In the genomic region with DNA sequence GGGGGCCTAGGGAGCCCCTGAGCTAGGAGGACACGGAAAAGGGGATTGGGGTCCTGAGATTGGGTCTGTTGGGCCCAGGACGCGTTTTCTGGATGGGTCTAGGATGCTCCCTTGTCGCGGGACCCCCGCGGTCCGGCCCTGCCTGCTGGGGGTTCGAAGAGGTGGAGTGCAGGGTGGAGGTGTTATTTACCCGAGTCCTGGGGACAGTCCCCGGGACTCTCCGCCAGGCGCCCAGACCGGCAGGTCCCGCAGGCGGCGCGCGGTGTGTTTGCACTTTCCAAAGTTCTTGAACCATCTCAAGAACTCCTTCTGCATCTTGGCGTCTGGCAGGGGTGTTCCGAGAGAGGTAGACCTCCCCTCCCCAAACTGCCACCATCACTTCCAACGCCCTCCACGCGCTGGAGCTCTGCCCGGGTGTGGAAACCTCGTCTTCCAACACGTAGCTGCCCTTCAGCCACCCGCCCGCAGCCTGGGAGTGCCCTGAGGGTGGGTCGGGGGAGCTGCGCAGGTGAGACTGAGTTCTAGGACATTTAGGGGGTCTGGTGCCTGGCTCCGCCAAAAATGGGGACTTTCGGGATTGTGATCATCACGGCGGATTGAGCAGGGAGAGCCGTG, we compare ENCODE assay signal across 8 cellular contexts. TPM values are rescaled to one million over a fixed set of nuclear protein-coding genes. Genes with fewer than 3 reads are reported as not detected.
DNase-seq lines count a peak whose midpoint lies in the region; ATAC-seq and TF ChIP-seq lines count a peak whose summit lies in the region.

No MANE protein-coding gene starts in this region.

- peaks cover 8% of the 10 kb centered on the region; the same call in 1 of the 2 replicates for H3K9me1 ChIP-seq in IMR-90 (ENCODE audit: insufficient read depth, low read length)

- H3K27me3 ChIP-seq in IMR-90 (ENCODE audit: control insufficient read depth, insufficient read depth, low read length), result no peaks in the 10 kb centered on the region

- peak overlapping the region; percentile 99 for H2BK5ac ChIP-seq in IMR-90 (ENCODE audit: low read depth, low read length, poor library complexity, severe bottlenecking)

- no peaks in the 10 kb centered on the region for H3K9me3 Mint-ChIP-seq in activated T-cell treated with anti-CD3 and anti-CD28 coated beads, Interleukin-2, amount 50 U/mL, for 24 hours
- no peaks in the 10 kb centered on the region for H3K9me3 Mint-ChIP-seq in neural crest cell

- no peak overlapping the region for H3K27ac Mint-ChIP-seq in activated T-cell treated with anti-CD3 and anti-CD28 coated beads, Interleukin-2, amount 50 U/mL, for 24 hours
- no peak overlapping the region for H3K27ac Mint-ChIP-seq in neural crest cell (ENCODE audit: unreplicated experiment)

- TF ChIP-seq POLR2A in IMR-90 (IDR thresholded peaks at IDR 0.05; ENCODE audit: low read depth, low read length), result no peak

- peak overlapping the region; percentile 89 for H4K5ac ChIP-seq in IMR-90 (ENCODE audit: low read depth, low read length)

- H2BK15ac ChIP-seq in IMR-90 (ENCODE audit: low read depth, low read length), result peak overlapping the region; percentile 91; the same call in 2 of the 3 replicates

- peaks cover 8% of the 10 kb centered on the region for H3K4me1 ChIP-seq in IMR-90 (ENCODE audit: control insufficient read depth, insufficient read depth, low read length)

- peak overlapping the region; percentile 88 for H2BK120ac ChIP-seq in IMR-90 (ENCODE audit: low read depth, low read length)

- peak overlapping the region; percentile 95 for H3K27ac ChIP-seq in IMR-90 (ENCODE audit: insufficient read depth, low read length)

- CTCF ChIA-PET in IMR-90 (lab: Yijun Ruan, JAX), result interaction anchor here (0.9 to 2.3 kb wide), 8 partner anchors 9 to 344 kb away, joined by 3 to 12 read pairs (median 4); no protein-coding TSS in a partner anchor

- H3K4me2 ChIP-seq in IMR-90 (ENCODE audit: low read depth, low read length), result peak overlapping the region; percentile 94

- peak overlapping the region; percentile 91 for H3K18ac ChIP-seq in IMR-90 (ENCODE audit: low read depth, low read length)

- peak overlapping the region; percentile 81 for H3K4me3 Mint-ChIP-seq in activated T-cell treated with anti-CD3 and anti-CD28 coated beads, Interleukin-2, amount 50 U/mL, for 24 hours
- H3K4me3 Mint-ChIP-seq in neural crest cell, result peak overlapping the region; percentile 90

- peaks cover 31% of the 10 kb centered on the region for H3K4me1 Mint-ChIP-seq in activated T-cell treated with anti-CD3 and anti-CD28 coated beads, Interleukin-2, amount 50 U/mL, for 24 hours (ENCODE audit: low read depth)
- H3K4me1 Mint-ChIP-seq in neural crest cell, result peaks cover 38% of the 10 kb centered on the region

- H3K56ac ChIP-seq in IMR-90 (ENCODE audit: extremely low read depth, insufficient read depth, low read length), result peak overlapping the region; percentile 97

- H3K36me3 ChIP-seq in IMR-90 (ENCODE audit: control insufficient read depth, insufficient read depth, low read length), result peaks cover 12% of the 10 kb centered on the region

- H4K20me1 ChIP-seq in IMR-90 (ENCODE audit: insufficient read depth, low read length), result peaks cover 2% of the 10 kb centered on the region

- peaks cover 86% of the 10 kb centered on the region for H3K27me3 Mint-ChIP-seq in activated T-cell treated with anti-CD3 and anti-CD28 coated beads, Interleukin-2, amount 50 U/mL, for 24 hours
- H3K27me3 Mint-ChIP-seq in neural crest cell (ENCODE audit: low read depth), result peaks cover 78% of the 10 kb centered on the region

- DNase-seq in activated T-cell treated with anti-CD3 and anti-CD28 coated beads for 48 hours (ENCODE audit: low read depth), result peak; percentile 25
- DNase-seq in activated T-cell treated with anti-CD3 and anti-CD28 coated beads for 4 hours, result no peak
- no peak for DNase-seq in IMR-90
- peak; percentile 63 for DNase-seq in activated T-cell treated with anti-CD3 and anti-CD28 coated beads, Interleukin-2, amount 50 U/mL, for 24 hours
- peak; percentile 23 for DNase-seq in fibroblast of pulmonary artery (ENCODE audit: low read depth)
- peak; percentile 14 for DNase-seq in neural crest cell (ENCODE audit: low read depth, low spot score)
- DNase-seq in AML-193 (lab: John Stamatoyannopoulos, UW), result no peak
- DNase-seq in OCI-M2 (lab: John Stamatoyannopoulos, UW; ENCODE audit: unreplicated experiment), result no peak

- peak overlapping the region; percentile 99 for H3K14ac ChIP-seq in IMR-90 (replicated peaks; ENCODE audit: low read depth, low read length)

- BruUV-seq in IMR-90 (replicated peaks; lab: Mats Ljungman, UMichigan), result no TSS peak

- H3K36me3 Mint-ChIP-seq in activated T-cell treated with anti-CD3 and anti-CD28 coated beads, Interleukin-2, amount 50 U/mL, for 24 hours (ENCODE audit: low read depth), result no peaks in the 10 kb centered on the region
- no peaks in the 10 kb centered on the region for H3K36me3 Mint-ChIP-seq in neural crest cell (ENCODE audit: low read depth)

- in situ Hi-C loops in IMR-90 (cut with MboI; ENCODE audit: low sequenced_read_pairs), result loop anchor here (10.0 kb wide), 1 partner anchor 351 kb away; no protein-coding TSS in a partner anchor

- peak overlapping the region; percentile 86 for H2AFZ ChIP-seq in IMR-90 (replicated peaks; ENCODE audit: low read length, poor library complexity)

- dilution Hi-C loops in IMR-90 (cut with HindIII; ENCODE audit: low sequenced_read_pairs, unreplicated experiment), result no loop called here

- no peaks in the 10 kb centered on the region for H3K9me3 ChIP-seq in IMR-90 (ENCODE audit: control insufficient read depth, insufficient read depth, low read length)

- H4K91ac ChIP-seq in IMR-90 (ENCODE audit: insufficient read depth, low read depth, low read length), result peak overlapping the region; percentile 98

- no peak for ATAC-seq in IMR-90 (ENCODE audit: low read depth)

- peak overlapping the region; percentile 100 for H2AK9ac ChIP-seq in IMR-90 (replicated peaks; ENCODE audit: low read depth, low read length, poor library complexity)

- TF ChIP-seq CTCF in IMR-90 (conservative IDR thresholded peaks at IDR 0.05; ENCODE audit: low read depth, low read length) (no peak), fibroblast of pulmonary artery (IDR thresholded peaks at IDR 0.05; ENCODE audit: low read length, missing control alignments) (no peak), neural crest cell (conservative IDR thresholded peaks at IDR 0.05) (no peak)

- H3K9ac ChIP-seq in IMR-90 (ENCODE audit: low read depth, low read length), result peak overlapping the region; percentile 98

- H3K79me1 ChIP-seq in IMR-90 (ENCODE audit: low read depth in 1 of 2, low read length in 2 of 2), result peaks cover 0 to 24% of the 10 kb centered on the region in 2 experiments; a peak in 2 of 4 replicates

- H3K4ac ChIP-seq in IMR-90 (ENCODE audit: low read depth, low read length), result peak overlapping the region; percentile 96

- POLR2A ChIA-PET in IMR-90 (lab: Charles Lee; ENCODE audit: unreplicated experiment), result interaction anchor here (0.6 to 1.5 kb wide), 11 partner anchors 24 to 353 kb away, joined by 3 to 6 read pairs (median 3); no protein-coding TSS in a partner anchor

- TF ChIP-seq RAD21 in IMR-90 (IDR thresholded peaks at IDR 0.05; ENCODE audit: low read length), result no peak

- peak overlapping the region; percentile 83; the same call in 1 of the 2 replicates for H2BK20ac ChIP-seq in IMR-90 (ENCODE audit: low read depth, low read length)

- peak overlapping the region; percentile 99 for H3K23ac ChIP-seq in IMR-90 (ENCODE audit: low read depth, low read length)

- peak overlapping the region; percentile 96 for H2AK5ac ChIP-seq in IMR-90 (ENCODE audit: low read depth, low read length)

- 1% methylated on average over 10 of the region's 36 CpGs; no CpG with 5 or more reads in 1 of the 2 experiments for WGBS in IMR-90 (ENCODE audit: extremely low coverage in 2 of 2, insufficient read length in 1 of 2), 2 experiments

- H3K4me3 ChIP-seq in IMR-90 (ENCODE audit: insufficient read depth, low read depth, low read length) (peak overlapping the region; percentile 72), fibroblast of pulmonary artery (replicated peaks; ENCODE audit: low read depth, low read length) (peak overlapping the region; percentile 78)

- peak overlapping the region; percentile 71 to 95 for H4K8ac ChIP-seq in IMR-90 (ENCODE audit: low read depth in 2 of 2, low read length in 2 of 2)

- intact Hi-C loops in IMR-90 (cut with micrococcal nuclease), result loop anchor here (2.0 to 5.0 kb wide), 4 partner anchors 51 to 388 kb away; no protein-coding TSS in a partner anchor

TF ChIP-seq in IMR-90, 13 proteins besides CTCF, POLR2A, EP300 and RAD21 (continues in another document):
- TF ChIP-seq MXI1 (IDR thresholded peaks at IDR 0.05; ENCODE audit: borderline replicate concordance, low read depth, low read length) (no peak), MAZ (IDR thresholded peaks at IDR 0.05; ENCODE audit: borderline replicate concordance, low read depth, low read length) (no peak), CEBPB (IDR thresholded peaks at IDR 0.05; ENCODE audit: low read depth, low read length) (no peak), RCOR1 (IDR thresholded peaks at IDR 0.05; ENCODE audit: insufficient replicate concordance, low read length) (no peak), BHLHE40 (IDR thresholded peaks at IDR 0.05; ENCODE audit: low read depth, low read length) (no peak), RFX5 (IDR thresholded peaks at IDR 0.05; ENCODE audit: low read depth, low read length) (no peak), NFE2L2 (IDR thresholded peaks at IDR 0.05; ENCODE audit: low read depth, low read length) (no peak), FOS (IDR thresholded peaks at IDR 0.05; ENCODE audit: low read depth, low read length) (no peak), CHD1 (IDR thresholded peaks at IDR 0.05; ENCODE audit: low read depth, low read length) (no peak)
- TF ChIP-seq, protein P1, sequence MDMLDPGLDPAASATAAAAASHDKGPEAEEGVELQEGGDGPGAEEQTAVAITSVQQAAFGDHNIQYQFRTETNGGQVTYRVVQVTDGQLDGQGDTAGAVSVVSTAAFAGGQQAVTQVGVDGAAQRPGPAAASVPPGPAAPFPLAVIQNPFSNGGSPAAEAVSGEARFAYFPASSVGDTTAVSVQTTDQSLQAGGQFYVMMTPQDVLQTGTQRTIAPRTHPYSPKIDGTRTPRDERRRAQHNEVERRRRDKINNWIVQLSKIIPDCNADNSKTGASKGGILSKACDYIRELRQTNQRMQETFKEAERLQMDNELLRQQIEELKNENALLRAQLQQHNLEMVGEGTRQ (IDR thresholded peaks at IDR 0.05; ENCODE audit: low read depth, low read length), result no peak

RNA-seq across cellular contexts. Expression of a gene that starts 0.6 kb away (rescaled TPM):
- total RNA-seq in IMR-90 (2012; rRNA removed) (1,496 and 1,592 TPM in 2 replicates), neural crest cell (3.7 and 5.3 TPM in 2 replicates)
- polyA plus RNA-seq in IMR-90 (2012; rRNA removed), result 1,549 and 1,808 TPM in 2 replicates
- polyA plus RNA-seq in IMR-90 (2012; cell fraction: cytosol; rRNA removed), result 1,102 and 4,328 TPM in 2 replicates
- polyA plus RNA-seq in IMR-90 (2012; cell fraction: nucleus; rRNA removed; ENCODE audit: low replicate concordance), result 319 and 633 TPM in 2 replicates

RNA-seq across cellular contexts. Expression of a gene that starts 25.9 kb away (rescaled TPM):
- 199 and 217 TPM in 2 replicates for total RNA-seq in IMR-90 (2012; rRNA removed)
- polyA plus RNA-seq in IMR-90 (2012; rRNA removed), result 217 and 265 TPM in 2 replicates
- 110 and 169 TPM in 2 replicates for polyA plus RNA-seq in IMR-90 (2012; cell fraction: cytosol; rRNA removed)
- 42.8 and 115 TPM in 2 replicates for polyA plus RNA-seq in IMR-90 (2012; cell fraction: nucleus; rRNA removed; ENCODE audit: low replicate concordance)
- 1.6 and 1.9 TPM in 2 replicates for total RNA-seq in neural crest cell

Comparison
In these comparisons a context has a peak if more than half of its experiments do, and no peak if none do; other contexts are left out.
1. DNase-seq: peak in activated T-cell treated with anti-CD3 and anti-CD28 coated beads for 48 hours (single experiment), activated T-cell treated with anti-CD3 and anti-CD28 coated beads, Interleukin-2, amount 50 U/mL, for 24 hours (single experiment), fibroblast of pulmonary artery (single experiment) and neural crest cell (single experiment); none in activated T-cell treated with anti-CD3 and anti-CD28 coated beads for 4 hours (single experiment), IMR-90 (single experiment), AML-193 (0 of 2) and OCI-M2 (single experiment).
2. RNA of a gene that starts 0.6 kb away (total RNA-seq): 1,496 to 1,592 TPM in IMR-90; 3.7 to 5.3 TPM in neural crest cell; every median in the first group is over 100 times any median in the second.
3. RNA of a gene that starts 25.9 kb away (total RNA-seq): 199 to 217 TPM in IMR-90; 1.6 to 1.9 TPM in neural crest cell; every median in the first group is over 10 times any median in the second.